8 cellular contexts compared by ENCODE assay signal in the genomic region with DNA sequence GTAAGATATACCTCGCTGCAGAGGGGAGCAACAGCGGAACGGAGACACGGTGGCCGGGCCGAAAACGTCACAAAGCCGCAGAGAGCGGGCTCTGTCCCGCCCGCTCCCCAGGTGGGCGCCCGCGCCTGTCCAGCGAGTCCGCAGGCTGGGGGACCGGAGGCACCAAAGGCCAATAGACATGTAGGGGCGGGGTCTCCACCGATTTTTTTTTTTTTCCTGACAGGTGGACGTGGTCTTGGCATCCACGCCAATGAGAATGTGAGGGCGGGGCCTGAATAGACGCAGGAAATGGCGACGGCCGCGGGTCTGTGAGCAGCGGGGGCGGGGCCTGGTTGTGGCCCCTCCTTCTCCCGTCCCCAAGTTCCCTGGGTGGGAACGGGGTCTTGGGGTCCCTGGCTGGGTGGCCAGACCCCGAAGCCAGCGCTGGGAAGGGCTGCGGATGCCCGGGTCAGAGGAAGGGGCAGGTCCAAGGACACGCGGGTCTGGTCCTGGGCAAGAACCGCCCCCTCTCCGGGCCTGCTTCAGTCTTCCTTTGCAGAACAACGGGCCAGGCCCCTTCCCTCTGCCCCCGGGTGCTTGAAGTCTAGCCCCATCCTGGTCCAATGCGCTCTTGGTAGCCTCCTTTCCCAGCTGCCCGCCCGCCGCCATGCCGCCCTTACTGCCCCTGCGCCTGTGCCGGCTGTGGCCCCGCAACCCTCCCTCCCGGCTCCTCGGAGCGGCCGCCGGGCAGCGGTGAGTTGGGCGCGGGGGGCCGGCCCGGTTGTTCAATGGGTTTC. TPM values are rescaled to one million over a fixed set of nuclear protein-coding genes. Genes with fewer than 3 reads are reported as not detected.
DNase-seq lines count a peak whose midpoint lies in the region; ATAC-seq, FAIRE-seq and TF ChIP-seq lines count a peak whose summit lies in the region.

Gene DNAJC4, plus strand, starts transcription at position 340 of the 776 bp plus-strand sequence. Its CDS starts 307 bp downstream, at position 647.

- H3K27ac Mint-ChIP-seq in T-helper 2 cell treated with Interferon-gamma antibody and Interleukin-4, amounts not matched to agents 5 μg/mL and 100 μg/mL, for 36 hours: peak within 1 kb of the TSS; percentile 91

- FAIRE-seq in urothelium cell line (lab: Jason Lieb, UNC): no peak

- H3K4me1 Mint-ChIP-seq in T-helper 2 cell treated with Interferon-gamma antibody and Interleukin-4, amounts not matched to agents 5 μg/mL and 100 μg/mL, for 36 hours (ENCODE audit: low read depth): peaks cover 33% of the 10 kb centered on the region

- WGBS in psoas muscle, 3 donors: 1 to 4% (median 1%) methylated on average over 50 to 59 of the region's 59 CpGs

- DNase-seq in G401 (ENCODE audit: low spot score) (peak; percentile 98), NCI-H146 treated with DMSO at 0.1 percent for 48 hours (lab: John Stamatoyannopoulos, UW; ENCODE audit: unreplicated experiment) (peak; percentile 93), anterior cingulate cortex (lab: John Stamatoyannopoulos, UW) (peak; percentile 52 to 94 (median 85)), left ventricle myocardium superior (peak; percentile 96), psoas muscle (peak; percentile 89 to 93), urothelium cell line (ENCODE audit: low spot score) (peak; percentile 90)
- DNase-seq in T-helper 2 cell treated with Interferon-gamma antibody and Interleukin-4, amounts not matched to agents 5 μg/mL and 100 μg/mL, for 36 hours (ENCODE audit: low spot score): peak; percentile 92

- peak; percentile 43 for ATAC-seq in HG02610 (IDR thresholded peaks at IDR 0.05; ENCODE audit: unreplicated experiment)
- peak; percentile 64 for ATAC-seq in left ventricle myocardium superior
- ATAC-seq in psoas muscle: peak; percentile 50 to 71 (median 65)

- intact Hi-C loops in left ventricle myocardium superior (cut with micrococcal nuclease) (no loop called here), psoas muscle (cut with DNase I) (no loop called here)

- H3K36me3 Mint-ChIP-seq in T-helper 2 cell treated with Interferon-gamma antibody and Interleukin-4, amounts not matched to agents 5 μg/mL and 100 μg/mL, for 36 hours (ENCODE audit: low read depth): peaks cover 6% of the 10 kb centered on the region

- no peaks in the 10 kb centered on the region for H3K9me3 ChIP-seq in psoas muscle

- H3K27me3 Mint-ChIP-seq in T-helper 2 cell treated with Interferon-gamma antibody and Interleukin-4, amounts not matched to agents 5 μg/mL and 100 μg/mL, for 36 hours (ENCODE audit: low read depth): no peaks in the 10 kb centered on the region

- no peaks in the 10 kb centered on the region for H3K27me3 ChIP-seq in psoas muscle (ENCODE audit: insufficient read depth in 3 of 3, low read length in 2 of 3)

- H3K4me1 ChIP-seq in psoas muscle: peaks cover 45% of the 10 kb centered on the region

- no peak for TF ChIP-seq CTCF in psoas muscle (IDR thresholded peaks at IDR 0.05)

- H3K27ac ChIP-seq in psoas muscle: peak within 1 kb of the TSS; percentile 95

- H3K36me3 ChIP-seq in psoas muscle (ENCODE audit: insufficient read depth in 1 of 2, low read depth in 1 of 2): no peaks in the 10 kb centered on the region

- peak within 1 kb of the TSS; percentile 85 for H3K4me3 ChIP-seq in psoas muscle

- H3K4me3 Mint-ChIP-seq in T-helper 2 cell treated with Interferon-gamma antibody and Interleukin-4, amounts not matched to agents 5 μg/mL and 100 μg/mL, for 36 hours: peak within 1 kb of the TSS; percentile 90

- H3K9me3 Mint-ChIP-seq in T-helper 2 cell treated with Interferon-gamma antibody and Interleukin-4, amounts not matched to agents 5 μg/mL and 100 μg/mL, for 36 hours: no peaks in the 10 kb centered on the region

- in situ Hi-C loops in G401 (cut with HindIII; ENCODE audit: low sequenced_read_pairs): no loop called here

RNA-seq across cellular contexts. Expression of gene DNAJC4, which starts in this region (rescaled TPM):
- 10.3 and 24.1 TPM in 2 replicates for total RNA-seq in G401 (2014; rRNA removed; shearing (Covaris generic))
- total RNA-seq in left ventricle myocardium superior (59.1 TPM), psoas muscle (10 to 100 TPM; 22.9 to 45.8 (median 30.5) TPM)
- polyA plus RNA-seq in psoas muscle: 10 to 100 TPM; 29.3 to 39.7 (median 29.6) TPM

Comparison
In these comparisons a context has a peak if more than half of its experiments do, and no peak if none do; other contexts are left out.
1. Peak in every context shown above with its lines: DNase-seq, ATAC-seq, H3K4me3 ChIP-seq and H3K27ac ChIP-seq.